8 cellular contexts compared by ENCODE assay signal in genomic region chr3:39407259-39407629, GRCh38. TPM values are rescaled to one million over a fixed set of nuclear protein-coding genes. Genes with fewer than 3 reads are reported as not detected.
A peak's percentile ranks its signal among the peaks of the same experiment; 100 is the strongest.
DNase-seq lines count a peak whose midpoint lies in the region; ATAC-seq, FAIRE-seq and TF ChIP-seq lines count a peak whose summit lies in the region.

No MANE protein-coding gene starts in this region.

- ATAC-seq in activated naive CD8-positive, alpha-beta T cell treated with anti-CD3 and anti-CD28 coated beads, Interleukin-2, amount 10 ng/mL, durations not matched to agents 7 days and 5 days (ENCODE audit: low read depth): no peak

- H3K4me3 ChIP-seq in kidney (ENCODE audit: low read length in 2 of 2): peak overlapping the region; percentile 92

- intact Hi-C loops in kidney (cut with DNase I): no loop called here

- POLR2A ChIA-PET in activated naive CD8-positive, alpha-beta T cell treated with anti-CD3 and anti-CD28 coated beads, Interleukin-2, amount 10 ng/mL, durations not matched to agents 7 days and 5 days (lab: Charles Lee): interaction anchor here (0.7 to 5.9 kb wide), 14 partner anchors 7 to 228 kb away, joined by 3 to 42 read pairs (median 4); no protein-coding TSS in a partner anchor

- H3K4me3 Mint-ChIP-seq in activated naive CD8-positive, alpha-beta T cell treated with anti-CD3 and anti-CD28 coated beads, Interleukin-2, amount 10 ng/mL, durations not matched to agents 7 days and 5 days: peak overlapping the region; percentile 96

- peak overlapping the region; percentile 85 for H3K27ac Mint-ChIP-seq in activated naive CD8-positive, alpha-beta T cell treated with anti-CD3 and anti-CD28 coated beads, Interleukin-2, amount 10 ng/mL, durations not matched to agents 7 days and 5 days

- FAIRE-seq in kidney (lab: Jason Lieb, UNC): no peak

- no peak for TF ChIP-seq CTCF in kidney (IDR thresholded peaks at IDR 0.05; ENCODE audit: borderline replicate concordance, extremely low read depth, insufficient read depth)

- DNase-seq in SIG-M5 treated with dmso at 0.1 percent for 504 hours (lab: John Stamatoyannopoulos, UW; ENCODE audit: unreplicated experiment) (peak; percentile 35), SIG-M5 (lab: John Stamatoyannopoulos, UW) (no peak), kidney (no peak), substantia nigra (lab: John Stamatoyannopoulos, UW) (no peak), NCI-H69 (lab: John Stamatoyannopoulos, UW) (no peak), MV-4-11 (lab: John Stamatoyannopoulos, UW) (no peak), NCI-H1105 treated with DMSO at 0.1 percent for 48 hours (lab: John Stamatoyannopoulos, UW) (no peak)
- no peak for DNase-seq in activated naive CD8-positive, alpha-beta T cell treated with anti-CD3 and anti-CD28 coated beads, Interleukin-2, amount 10 ng/mL, durations not matched to agents 7 days and 5 days

- peaks cover 35% of the 10 kb centered on the region for H3K36me3 Mint-ChIP-seq in activated naive CD8-positive, alpha-beta T cell treated with anti-CD3 and anti-CD28 coated beads, Interleukin-2, amount 10 ng/mL, durations not matched to agents 7 days and 5 days

- peak overlapping the region in 1 of 2 donors; percentile 58 for H3K27ac ChIP-seq in kidney (ENCODE audit: low read depth in 2 of 2, low read length in 2 of 2)
- H3K27ac ChIP-seq in substantia nigra (ENCODE audit: low read depth, low read length, poor library complexity, severe bottlenecking): peak overlapping the region; percentile 82

- no peaks in the 10 kb centered on the region for H3K9me3 Mint-ChIP-seq in activated naive CD8-positive, alpha-beta T cell treated with anti-CD3 and anti-CD28 coated beads, Interleukin-2, amount 10 ng/mL, durations not matched to agents 7 days and 5 days

- peaks cover 45% of the 10 kb centered on the region for H3K4me1 Mint-ChIP-seq in activated naive CD8-positive, alpha-beta T cell treated with anti-CD3 and anti-CD28 coated beads, Interleukin-2, amount 10 ng/mL, durations not matched to agents 7 days and 5 days

- H3K36me3 ChIP-seq in kidney (ENCODE audit: control insufficient read depth in 1 of 2, insufficient read depth in 2 of 2, low read length in 2 of 2): peaks cover 20 to 27% of the 10 kb centered on the region in 2 donors

- no peaks in the 10 kb centered on the region for H3K9me3 ChIP-seq in kidney (ENCODE audit: control insufficient read depth in 1 of 2, low read length in 2 of 2)

- H3K4me1 ChIP-seq in kidney (ENCODE audit: control insufficient read depth in 1 of 2, insufficient read depth in 1 of 2, low read depth in 1 of 2, low read length in 2 of 2): peaks cover 4 to 13% of the 10 kb centered on the region in 2 donors

- peak overlapping the region; percentile 78 to 84 for H3K9ac ChIP-seq in kidney (ENCODE audit: low read length in 2 of 2)

- H3K27me3 Mint-ChIP-seq in activated naive CD8-positive, alpha-beta T cell treated with anti-CD3 and anti-CD28 coated beads, Interleukin-2, amount 10 ng/mL, durations not matched to agents 7 days and 5 days: no peaks in the 10 kb centered on the region

RNA-seq across cellular contexts. Expression of gene RPSA, which starts 0.7 kb away (rescaled TPM):
- 1,000 to 10,000 TPM; 1,282 to 1,296 TPM for total RNA-seq in activated naive CD8-positive, alpha-beta T cell treated with anti-CD3 and anti-CD28 coated beads, Interleukin-2, amount 10 ng/mL, durations not matched to agents 7 days and 5 days
- total RNA-seq in kidney: 806 TPM
- 1,249 TPM for polyA plus RNA-seq in kidney (ENCODE audit: insufficient read depth, low read depth, low replicate concordance)

RNA-seq across cellular contexts. Expression of gene SLC25A38, which starts 24.1 kb away (rescaled TPM):
- 10 to 100 TPM; 46.0 to 46.1 TPM for total RNA-seq in activated naive CD8-positive, alpha-beta T cell treated with anti-CD3 and anti-CD28 coated beads, Interleukin-2, amount 10 ng/mL, durations not matched to agents 7 days and 5 days
- 24.9 TPM for total RNA-seq in kidney
- polyA plus RNA-seq in kidney (ENCODE audit: insufficient read depth, low read depth, low replicate concordance): 42.3 TPM
